8 cellular contexts compared by ENCODE assay signal in genomic region chr17:49861150-49861884, GRCh38. TPM values are rescaled to one million over a fixed set of nuclear protein-coding genes. Genes with fewer than 3 reads are reported as not detected.
DNase-seq lines count a peak whose midpoint lies in the region; ATAC-seq lines count a peak whose summit lies in the region.

No MANE protein-coding gene starts in this region.

- H3K4me1 Mint-ChIP-seq in naive B cell, result peaks cover 4 to 8% (median 6%) of the 10 kb centered on the region in 3 donors

- DNase-seq in NOMO-1 treated with DMSO at 0.1 percent for 48 hours (lab: John Stamatoyannopoulos, UW; ENCODE audit: unreplicated experiment) (peak; percentile 32), NOMO-1 treated with dmso at 0.1 percent for 144 hours (lab: John Stamatoyannopoulos, UW; ENCODE audit: unreplicated experiment) (no peak), NCI-H2171 (lab: John Stamatoyannopoulos, UW) (peak; percentile 24), naive B cell (peak; percentile 43)
- DNase-seq in activated CD4-positive, alpha-beta T cell treated with anti-CD3 and anti-CD28 coated beads, Interleukin-2, amount 50 U/mL, for 24 hours (ENCODE audit: low read depth in 1 of 2, low spot score in 1 of 2), result peak; percentile 34 to 41
- DNase-seq in effector CD4-positive, alpha-beta T cell, result peak; percentile 48
- DNase-seq in stimulated activated naive CD4-positive, alpha-beta T cell (lab: John Stamatoyannopoulos, UW), result peak; percentile 9 to 70 (median 46)

- ATAC-seq in naive B cell (ENCODE audit: low read depth in 2 of 2), result peak; percentile 42 to 61
- ATAC-seq in GM18873 (IDR thresholded peaks at IDR 0.05; ENCODE audit: low FRiP score, unreplicated experiment), result no peak

- H3K27ac Mint-ChIP-seq in naive B cell, result peak overlapping the region in 1 of 6 donors; percentile 4

- no peaks in the 10 kb centered on the region for H3K9me3 Mint-ChIP-seq in naive B cell

- H3K4me3 Mint-ChIP-seq in naive B cell, result no peak overlapping the region

- peaks cover 17 to 46% (median 44%) of the 10 kb centered on the region in 3 donors for H3K27me3 Mint-ChIP-seq in naive B cell

- H3K36me3 Mint-ChIP-seq in naive B cell, result no peaks in the 10 kb centered on the region

RNA-seq across cellular contexts. Expression of gene TAC4, which starts 13.4 kb away (rescaled TPM):
- not detected for polyA plus RNA-seq in naive B cell (ENCODE audit: low read depth in 6 of 6)
